In genomic region chr1:8823295-8823664, GRCh38 we compare ENCODE assay signal across 1 cellular context.
TF ChIP-seq lines count a peak whose summit lies in the region.

No MANE protein-coding gene starts in this region.

TF ChIP-seq in IMR-90, 13 proteins besides CTCF, POLR2A, EP300 and RAD21:
- no peak for TF ChIP-seq MAZ (IDR thresholded peaks at IDR 0.05; ENCODE audit: borderline replicate concordance, low read depth, low read length)
- TF ChIP-seq ELK1 (IDR thresholded peaks at IDR 0.05; ENCODE audit: borderline replicate concordance, low read depth, low read length) = no peak
- TF ChIP-seq CHD1 (IDR thresholded peaks at IDR 0.05; ENCODE audit: low read depth, low read length) = no peak
- no peak for TF ChIP-seq CEBPB (IDR thresholded peaks at IDR 0.05; ENCODE audit: low read depth, low read length)
- TF ChIP-seq, protein P1, sequence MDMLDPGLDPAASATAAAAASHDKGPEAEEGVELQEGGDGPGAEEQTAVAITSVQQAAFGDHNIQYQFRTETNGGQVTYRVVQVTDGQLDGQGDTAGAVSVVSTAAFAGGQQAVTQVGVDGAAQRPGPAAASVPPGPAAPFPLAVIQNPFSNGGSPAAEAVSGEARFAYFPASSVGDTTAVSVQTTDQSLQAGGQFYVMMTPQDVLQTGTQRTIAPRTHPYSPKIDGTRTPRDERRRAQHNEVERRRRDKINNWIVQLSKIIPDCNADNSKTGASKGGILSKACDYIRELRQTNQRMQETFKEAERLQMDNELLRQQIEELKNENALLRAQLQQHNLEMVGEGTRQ (IDR thresholded peaks at IDR 0.05; ENCODE audit: low read depth, low read length) = no peak
- TF ChIP-seq RCOR1 (IDR thresholded peaks at IDR 0.05; ENCODE audit: insufficient replicate concordance, low read length) = no peak
- TF ChIP-seq NFE2L2 (IDR thresholded peaks at IDR 0.05; ENCODE audit: low read depth, low read length) = no peak
- no peak for TF ChIP-seq MAFK (IDR thresholded peaks at IDR 0.05; ENCODE audit: low read depth, low read length)
- TF ChIP-seq MXI1 (IDR thresholded peaks at IDR 0.05; ENCODE audit: borderline replicate concordance, low read depth, low read length) = no peak
